Comparison of ENCODE assay signal across 9 cellular contexts in genomic region chr11:69949327-69949726, GRCh38.
DNase-seq lines count a peak whose midpoint lies in the region; ATAC-seq and TF ChIP-seq lines count a peak whose summit lies in the region.
"Had no signal": no experiment of that assay in that cellular context is flagged by ENCODE, and none has a peak within 500 bp of the region (broad histone marks: within the 10 kb centered on the region; RNA-seq: fewer than 3 reads in every experiment).

No MANE protein-coding gene starts in this region.

- H3K4me3 ChIP-seq in SJCRH30 (no peak overlapping the region), fibroblast of mammary gland (ENCODE audit: control insufficient read depth, low read depth, low read length) (no peak overlapping the region)

- no peak overlapping the region; the same call in 1 of the 2 replicates for H3K27ac ChIP-seq in SJCRH30

- CTCF ChIA-PET in activated CD4-positive, alpha-beta memory T cell treated with anti-CD3 and anti-CD28 coated beads, Interleukin-2, amount 10 ng/mL, durations not matched to agents 7 days and 5 days (lab: Charles Lee), result no interaction called here

- no peaks in the 10 kb centered on the region for H3K4me1 Mint-ChIP-seq in activated CD4-positive, alpha-beta memory T cell treated with anti-CD3 and anti-CD28 coated beads, Interleukin-2, amount 10 ng/mL, durations not matched to agents 7 days and 5 days

- no peak for ATAC-seq in GM21619 (IDR thresholded peaks at IDR 0.05; ENCODE audit: unreplicated experiment)

- H3K4me1 ChIP-seq in SJCRH30, result no peaks in the 10 kb centered on the region

- TF ChIP-seq CTCF in fibroblast of mammary gland (conservative IDR thresholded peaks at IDR 0.05; ENCODE audit: control insufficient read depth, insufficient read depth, low read depth, low read length), result no peak

- H3K27me3 ChIP-seq in SJCRH30, result no peaks in the 10 kb centered on the region

- no peaks in the 10 kb centered on the region for H3K27me3 Mint-ChIP-seq in activated CD4-positive, alpha-beta memory T cell treated with anti-CD3 and anti-CD28 coated beads, Interleukin-2, amount 10 ng/mL, durations not matched to agents 7 days and 5 days

- no peaks in the 10 kb centered on the region for H3K36me3 ChIP-seq in SJCRH30

- DNase-seq in ELR (ENCODE audit: low read depth) (peak; percentile 96), SJCRH30 (peak; percentile 21 to 28), fibroblast of mammary gland (ENCODE audit: low read depth) (peak; percentile 34), pulmonary artery endothelial cell (ENCODE audit: low read depth, low spot score) (peak; percentile 64), NOMO-1 treated with DMSO at 0.1 percent for 48 hours (lab: John Stamatoyannopoulos, UW; ENCODE audit: unreplicated experiment) (no peak)
- DNase-seq in activated CD4-positive, alpha-beta T cell treated with anti-CD3 and anti-CD28 coated beads for 48 hours, result no peak
- DNase-seq in activated CD4-positive, alpha-beta memory T cell treated with anti-CD3 and anti-CD28 coated beads, Interleukin-2, amount 10 ng/mL, durations not matched to agents 7 days and 5 days, result no peak

- H3K9me3 ChIP-seq in SJCRH30 (replicated peaks), result no peaks in the 10 kb centered on the region

- peaks cover 3% of the 10 kb centered on the region for H3K9me3 Mint-ChIP-seq in activated CD4-positive, alpha-beta memory T cell treated with anti-CD3 and anti-CD28 coated beads, Interleukin-2, amount 10 ng/mL, durations not matched to agents 7 days and 5 days
- H3K9me3 Mint-ChIP-seq: dendritic cell treated with granulocyte-macrophage colony-stimulating factor and Interleukin-4, amounts not matched to agents 40 ng/mL and 50 ng/mL, for 4 days had no signal

- H3K27ac Mint-ChIP-seq in activated CD4-positive, alpha-beta memory T cell treated with anti-CD3 and anti-CD28 coated beads, Interleukin-2, amount 10 ng/mL, durations not matched to agents 7 days and 5 days, result no peak overlapping the region
- H3K27ac Mint-ChIP-seq: dendritic cell treated with granulocyte-macrophage colony-stimulating factor and Interleukin-4, amounts not matched to agents 40 ng/mL and 50 ng/mL, for 4 days had no signal

- POLR2A ChIA-PET in activated CD4-positive, alpha-beta memory T cell treated with anti-CD3 and anti-CD28 coated beads, Interleukin-2, amount 10 ng/mL, durations not matched to agents 7 days and 5 days (lab: Charles Lee), result no interaction called here

- no peaks in the 10 kb centered on the region for H3K36me3 Mint-ChIP-seq in activated CD4-positive, alpha-beta memory T cell treated with anti-CD3 and anti-CD28 coated beads, Interleukin-2, amount 10 ng/mL, durations not matched to agents 7 days and 5 days (ENCODE audit: low read depth)

- no peak overlapping the region for H3K4me3 Mint-ChIP-seq in activated CD4-positive, alpha-beta memory T cell treated with anti-CD3 and anti-CD28 coated beads, Interleukin-2, amount 10 ng/mL, durations not matched to agents 7 days and 5 days
- H3K4me3 Mint-ChIP-seq: dendritic cell treated with granulocyte-macrophage colony-stimulating factor and Interleukin-4, amounts not matched to agents 40 ng/mL and 50 ng/mL, for 4 days had no signal

Comparison
In these comparisons a context has a peak if more than half of its experiments do, and no peak if none do; other contexts are left out.
1. DNase-seq: peak in ELR (single experiment), SJCRH30 (2 of 2), fibroblast of mammary gland (single experiment) and pulmonary artery endothelial cell (single experiment); none in activated CD4-positive, alpha-beta T cell treated with anti-CD3 and anti-CD28 coated beads for 48 hours (single experiment), NOMO-1 treated with DMSO at 0.1 percent for 48 hours (single experiment) and activated CD4-positive, alpha-beta memory T cell treated with anti-CD3 and anti-CD28 coated beads, Interleukin-2, amount 10 ng/mL, durations not matched to agents 7 days and 5 days (single experiment).